Comparison of ENCODE assay signal across 22 cellular contexts in genomic region chr7:105195891-105196290, GRCh38.
"Had no signal": no experiment of that assay in that cellular context is flagged by ENCODE, and none has a peak within 500 bp of the region (broad histone marks: within the 10 kb centered on the region; RNA-seq: fewer than 3 reads in every experiment).

No MANE protein-coding gene starts in this region.

- DNase-seq: cerebellar nuclear complex; effector CD8-positive, alpha-beta T cell; endodermal cell; foreskin fibroblast; gastrocnemius medialis; head of caudate nucleus; left ventricle myocardium superior; lower lobe of right lung; naive thymus-derived CD8-positive, alpha-beta T cell; sigmoid colon; stimulated activated CD4-positive, alpha-beta T cell treated with anti-CD3 and anti-CD28 coated beads, Interleukin-2, amount 100 ng/mL, for 24 hours; stimulated activated CD4-positive, alpha-beta T cell treated with anti-CD3 and anti-CD28 coated beads, Interleukin-4, amount 100 ng/mL, for 24 hours; stimulated activated naive CD4-positive, alpha-beta T cell; stimulated activated naive CD8-positive, alpha-beta T cell treated with anti-CD3 and anti-CD28 coated beads, Interleukin-15, amount 100 ng/mL, for 72 hours; tibial artery had no signal

- H3K4me1 ChIP-seq: lower lobe of right lung, prostate gland had no signal

- H3K4me3 ChIP-seq: gastrocnemius medialis, lower lobe of right lung, neural progenitor cell, prostate gland, sigmoid colon, tibial artery had no signal

- H3K36me3 ChIP-seq: gastrocnemius medialis, neural progenitor cell, prostate gland, sigmoid colon had no signal

- H2AFZ ChIP-seq: neural progenitor cell had no signal

- H3K4me2 ChIP-seq: neural progenitor cell had no signal

- H3K27ac ChIP-seq: epithelial cell of prostate, gastrocnemius medialis, lower lobe of right lung, neural progenitor cell, prostate gland, sigmoid colon, tibial artery had no signal

- H3K27me3 ChIP-seq: gastrocnemius medialis, neural progenitor cell, sigmoid colon, tibial artery had no signal

- ATAC-seq: esophagus mucosa; gastrocnemius medialis; left ventricle myocardium superior; lower lobe of right lung; naive thymus-derived CD8-positive, alpha-beta T cell; right cardiac atrium; stimulated activated naive CD8-positive, alpha-beta T cell treated with anti-CD3 and anti-CD28 coated beads, Interleukin-15, amount 100 ng/mL, for 72 hours had no signal

- H3K9ac ChIP-seq: neural progenitor cell had no signal

- H3K9me3 ChIP-seq: gastrocnemius medialis, lower lobe of right lung, prostate gland, sigmoid colon, tibial artery had no signal

- FAIRE-seq: colon, keratinocyte had no signal
